6 cellular contexts compared by ENCODE assay signal in genomic region chr6:31794294-31794865, GRCh38. TPM values are rescaled to one million over a fixed set of nuclear protein-coding genes. Genes with fewer than 3 reads are reported as not detected.
DNase-seq lines count a peak whose midpoint lies in the region; ATAC-seq and TF ChIP-seq lines count a peak whose summit lies in the region.

No MANE protein-coding gene starts in this region.

- H3K4me1 ChIP-seq in ACC112 (ENCODE audit: control insufficient read depth, insufficient read depth, low read length, unreplicated experiment): peaks cover 15% of the 10 kb centered on the region
- peaks cover 6% of the 10 kb centered on the region for H3K4me1 ChIP-seq in ovary (ENCODE audit: insufficient read depth)

- no peak for TF ChIP-seq CTCF in ovary (IDR thresholded peaks at IDR 0.05)

- WGBS in ovary, 3 donors: 7 to 8% (median 8%) methylated on average over 7 of the region's 7 CpGs

- H3K79me2 ChIP-seq in ACC112 (ENCODE audit: control insufficient read depth, insufficient read depth, low read length, unreplicated experiment): peaks cover 26% of the 10 kb centered on the region

- H3K9me3 ChIP-seq in KOPT-K1 (ENCODE audit: insufficient read depth, low read length, poor library complexity, severe bottlenecking) (no peaks in the 10 kb centered on the region), ovary (no peaks in the 10 kb centered on the region)

- H2AFZ ChIP-seq in ACC112 (ENCODE audit: low read length, unreplicated experiment): peak overlapping the region; percentile 42

- DNase-seq in cerebellar cortex (ENCODE audit: low spot score) (peak; percentile 23), ovary (no peak), middle frontal gyrus (ENCODE audit: extremely low spot score, low spot score) (no peak)

- no peak for ATAC-seq in HG02970 (IDR thresholded peaks at IDR 0.05; ENCODE audit: low FRiP score, unreplicated experiment)

- TF ChIP-seq POLR2A in ovary (IDR thresholded peaks at IDR 0.05): no peak

- H3K4me3 ChIP-seq in ACC112 (ENCODE audit: low read depth, low read length) (peak overlapping the region; percentile 94), ovary (peak overlapping the region; percentile 67)

- intact Hi-C loops in ovary (cut with DNase I): loop anchor here in 1 of 4 donors (5.0 to 10.0 kb wide), 2 partner anchors 38 to 60 kb away; partner anchors contain the start of gene CLIC1

- H3K27me3 ChIP-seq in ACC112 (ENCODE audit: insufficient read depth, low read length) (no peaks in the 10 kb centered on the region), ovary (no peaks in the 10 kb centered on the region)

- no peaks in the 10 kb centered on the region; the same call in none of the 2 replicates for H3K36me3 ChIP-seq in ACC112 (ENCODE audit: insufficient read depth, low read length)
- H3K36me3 ChIP-seq in KOPT-K1 (ENCODE audit: insufficient read depth, low read length): peaks cover 58% of the 10 kb centered on the region
- no peaks in the 10 kb centered on the region for H3K36me3 ChIP-seq in ovary

- no peak for TF ChIP-seq EP300 in ovary (IDR thresholded peaks at IDR 0.05)

- peak overlapping the region; percentile 83 for H3K27ac ChIP-seq in ACC112 (ENCODE audit: low read depth, low read length)
- H3K27ac ChIP-seq in KOPT-K1 (ENCODE audit: low read depth, low read length, poor library complexity, severe bottlenecking): peak overlapping the region; percentile 96
- peak overlapping the region; percentile 93 to 96 for H3K27ac ChIP-seq in ovary

RNA-seq across cellular contexts. Expression of gene VARS1, which starts 1.2 kb away (rescaled TPM):
- 10 to 100 TPM; 16.0 to 73.6 (median 44.1) TPM for total RNA-seq in ovary
- 10 to 100 TPM; 21.1 to 29.8 TPM for polyA plus RNA-seq in ovary

RNA-seq across cellular contexts. Expression of gene LSM2, which starts 12.4 kb away (rescaled TPM):
- 10 to 100 TPM; 35.9 to 58.3 (median 47.5) TPM for total RNA-seq in ovary
- polyA plus RNA-seq in ovary: 10 to 100 TPM; 51.2 to 90.7 TPM

RNA-seq across cellular contexts. Expression of gene VWA7, which starts 17.3 kb away (rescaled TPM):
- total RNA-seq in ovary: 10 to 100 TPM in 1 of 7 donors, 1 to 10 TPM in 5, under 1 TPM in 1; 0.48 to 25.2 (median 1.7) TPM
- polyA plus RNA-seq in ovary: under 1 TPM; 0.18 to 0.62 TPM

RNA-seq across cellular contexts. Expression of gene HSPA1L, which starts 20.7 kb away (rescaled TPM):
- 1 to 10 TPM; 1.3 to 6.1 (median 3.9) TPM for total RNA-seq in ovary
- 1 to 10 TPM; 3.2 to 6.1 TPM for polyA plus RNA-seq in ovary

RNA-seq across cellular contexts. Expression of gene HSPA1A, which starts 21.0 kb away (rescaled TPM):
- 100 to 1,000 TPM in 5 of 7 donors, 10 to 100 TPM in 2; 51.5 to 340 (median 140) TPM for total RNA-seq in ovary
- polyA plus RNA-seq in ovary: 10 to 100 TPM; 44.6 to 83.1 TPM
